ENCODE assay signal across 16 cellular contexts in the genomic region with DNA sequence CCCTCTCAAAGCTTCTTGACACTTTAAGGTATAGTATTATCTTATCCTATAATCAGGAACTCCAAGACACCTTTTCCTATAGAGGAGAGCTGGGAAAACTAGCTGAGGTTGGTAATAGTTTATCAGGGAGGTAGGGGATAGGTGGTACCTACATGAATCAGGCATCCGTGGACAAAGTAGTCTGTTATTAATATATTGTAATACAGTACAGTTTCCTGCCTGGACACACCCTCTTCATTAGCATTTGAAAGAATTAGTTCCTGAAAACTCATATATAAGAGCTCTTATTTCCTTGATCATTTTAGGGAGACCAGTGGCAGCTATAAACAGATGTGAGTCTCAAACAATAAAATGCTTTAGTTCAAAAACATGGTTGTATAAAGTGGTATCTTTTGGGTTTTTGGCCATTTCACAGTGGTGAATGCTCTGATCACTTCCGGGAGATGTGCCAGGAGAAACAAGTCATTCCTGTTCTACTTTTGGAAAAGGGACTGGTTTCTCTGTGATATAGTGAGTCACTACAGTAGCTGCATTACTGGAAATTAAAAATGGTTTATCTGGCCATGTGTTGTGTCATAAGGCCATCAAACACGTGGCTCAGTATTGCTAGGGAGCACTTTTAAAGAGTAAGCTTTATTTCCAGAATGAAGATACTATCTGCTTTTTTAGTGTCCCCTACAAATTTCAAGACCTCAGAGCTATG.
DNase-seq lines count a peak whose midpoint lies in the region; ATAC-seq and TF ChIP-seq lines count a peak whose summit lies in the region.
"Had no signal": no experiment of that assay in that cellular context is flagged by ENCODE, and none has a peak within 500 bp of the region (broad histone marks: within the 10 kb centered on the region; RNA-seq: fewer than 3 reads in every experiment).

No MANE protein-coding gene starts in this region.

- H3K27ac ChIP-seq in thymus (ENCODE audit: low read depth) (peak overlapping the region; percentile 5), PC-9 (no peak overlapping the region)
- H3K27ac ChIP-seq: 22Rv1, VCaP had no signal

- no peaks in the 10 kb centered on the region for H3K27me3 ChIP-seq in thymus (ENCODE audit: control insufficient read depth, insufficient read depth)
- no peaks in the 10 kb centered on the region for H3K27me3 ChIP-seq in PC-9 (ENCODE audit: insufficient read depth, low read depth)

- no peaks in the 10 kb centered on the region for H3K36me3 ChIP-seq in thymus (ENCODE audit: control insufficient read depth, insufficient read depth)
- no peaks in the 10 kb centered on the region for H3K36me3 ChIP-seq in PC-9 (ENCODE audit: low read depth)

- no peaks in the 10 kb centered on the region for H3K4me1 ChIP-seq in thymus (ENCODE audit: control insufficient read depth, insufficient read depth, low read length)
- H3K4me1 ChIP-seq in PC-9 (replicated peaks; ENCODE audit: insufficient read depth): no peaks in the 10 kb centered on the region

- no TSS peak for BruUV-seq in PC-9 (replicated peaks; lab: Mats Ljungman, UMichigan)

- H4K20me1 ChIP-seq in PC-9 (ENCODE audit: insufficient read depth): no peaks in the 10 kb centered on the region

- POLR2A ChIA-PET in PC-9 (lab: Charles Lee; ENCODE audit: unreplicated experiment): no interaction called here

- intact Hi-C loops in PC-9 (cut with micrococcal nuclease; ENCODE audit: unreplicated experiment): no loop called here

- H2AFZ ChIP-seq in PC-9: no peak overlapping the region

- H3F3A ChIP-seq in PC-9 (ENCODE audit: insufficient read depth, low read depth): no peaks in the 10 kb centered on the region

- H3K4me3 ChIP-seq in thymus (ENCODE audit: low read length) (no peak overlapping the region), PC-9 (no peak overlapping the region)

- H3K4me2 ChIP-seq in PC-9: no peak overlapping the region

- DNase-seq in DMS53 (lab: John Stamatoyannopoulos, UW) (peak; percentile 37), DMS53 treated with DMSO at 0.1 percent for 48 hours (lab: John Stamatoyannopoulos, UW; ENCODE audit: unreplicated experiment) (no peak), RKO (ENCODE audit: low spot score) (peak; percentile 0), COLO668 (lab: John Stamatoyannopoulos, UW; ENCODE audit: unreplicated experiment) (no peak), PC-9 (no peak)
- DNase-seq: activated effector memory CD4-positive, alpha-beta T cell treated with Interleukin-2 at 50 U/mL for 16 hours; left ventricle myocardium superior; naive B cell; NCI-H1417; NCI-H510A treated with DMSO at 0.1 percent for 48 hours; OCI-M1 had no signal

- ATAC-seq in esophagus mucosa (peak; percentile 96), HG02571 (IDR thresholded peaks at IDR 0.05; ENCODE audit: unreplicated experiment) (no peak)
- ATAC-seq: left ventricle myocardium superior had no signal

- H3K9me3 ChIP-seq in thymus (ENCODE audit: control insufficient read depth) (no peaks in the 10 kb centered on the region), PC-9 (ENCODE audit: insufficient read depth, low read depth) (no peaks in the 10 kb centered on the region)

- no peak for TF ChIP-seq CTCF in PC-9 (conservative IDR thresholded peaks at IDR 0.05)

- no peaks in the 10 kb centered on the region for H3K9me2 ChIP-seq in PC-9 (ENCODE audit: insufficient read depth)

- CTCF ChIA-PET in PC-9 (lab: Charles Lee): no interaction called here

- WGBS in thymus: 93% methylated on average over 3 of the region's 3 CpGs

- no peaks in the 10 kb centered on the region for H3K79me2 ChIP-seq in PC-9 (ENCODE audit: low read depth)

Comparison
In these comparisons a context has a peak if more than half of its experiments do, and no peak if none do; other contexts are left out.
1. DNase-seq: peak in DMS53 (single experiment) and RKO (single experiment); none in DMS53 treated with DMSO at 0.1 percent for 48 hours (single experiment), COLO668 (single experiment) and PC-9 (0 of 2).